Comparison of ENCODE assay signal across 9 cellular contexts in genomic region chr1:76154213-76154956, GRCh38.
A peak's percentile ranks its signal among the peaks of the same experiment; 100 is the strongest.
DNase-seq lines count a peak whose midpoint lies in the region; ATAC-seq lines count a peak whose summit lies in the region.
"Had no signal": no experiment of that assay in that cellular context is flagged by ENCODE, and none has a peak within 500 bp of the region (broad histone marks: within the 10 kb centered on the region; RNA-seq: fewer than 3 reads in every experiment).

No MANE protein-coding gene starts in this region.

- H3K27me3 Mint-ChIP-seq in CD4-positive, CD25-positive, alpha-beta regulatory T cell = no peaks in the 10 kb centered on the region

- H3K9me3 Mint-ChIP-seq in CD4-positive, CD25-positive, alpha-beta regulatory T cell = no peaks in the 10 kb centered on the region

- H3K36me3 Mint-ChIP-seq in CD4-positive, CD25-positive, alpha-beta regulatory T cell = no peaks in the 10 kb centered on the region

- peaks cover 3 to 13% (median 6%) of the 10 kb centered on the region in 4 donors for H3K4me1 Mint-ChIP-seq in CD4-positive, CD25-positive, alpha-beta regulatory T cell

- H3K27me3 ChIP-seq in CD4-positive, CD25-positive, alpha-beta regulatory T cell (ENCODE audit: control insufficient read depth, insufficient read depth, low read length) = no peaks in the 10 kb centered on the region

- H3K36me3 ChIP-seq in CD4-positive, CD25-positive, alpha-beta regulatory T cell (ENCODE audit: control insufficient read depth, insufficient read depth, low read length) = no peaks in the 10 kb centered on the region

- peak overlapping the region; percentile 92 for H3K4me3 ChIP-seq in CD4-positive, CD25-positive, alpha-beta regulatory T cell (ENCODE audit: low read depth, low read length)

- peak overlapping the region; percentile 50 to 93 (median 75) for H3K27ac Mint-ChIP-seq in CD4-positive, CD25-positive, alpha-beta regulatory T cell

- no peaks in the 10 kb centered on the region for H3K9me3 ChIP-seq in CD4-positive, CD25-positive, alpha-beta regulatory T cell (ENCODE audit: control insufficient read depth in 2 of 2, low read length in 2 of 2)

- H3K4me1 ChIP-seq in CD4-positive, CD25-positive, alpha-beta regulatory T cell (ENCODE audit: control insufficient read depth, insufficient read depth, low read length, poor library complexity, severe bottlenecking) = peaks cover 8% of the 10 kb centered on the region

- peak; percentile 83 to 87 for ATAC-seq in CD4-positive, CD25-positive, alpha-beta regulatory T cell (ENCODE audit: low read depth in 2 of 2)
- peak; percentile 96 for ATAC-seq in GM19395 (IDR thresholded peaks at IDR 0.05; ENCODE audit: unreplicated experiment)
- ATAC-seq in HG03520 (IDR thresholded peaks at IDR 0.05; ENCODE audit: unreplicated experiment) = peak; percentile 94

- peak overlapping the region; percentile 46 to 92 (median 91) for H3K4me3 Mint-ChIP-seq in CD4-positive, CD25-positive, alpha-beta regulatory T cell

- H3K27ac ChIP-seq in CD4-positive, CD25-positive, alpha-beta regulatory T cell (ENCODE audit: insufficient read depth, low read length, poor library complexity, severe bottlenecking) = peak overlapping the region; percentile 39
- H3K27ac ChIP-seq: epithelial cell of prostate had no signal

- peak; percentile 56 to 83 (median 78) for DNase-seq in CD4-positive, CD25-positive, alpha-beta regulatory T cell
- peak; percentile 63 for DNase-seq in NCI-H524 treated with DMSO at 0.1 percent for 48 hours (lab: John Stamatoyannopoulos, UW)
- peak; percentile 78 to 83 for DNase-seq in activated CD4-positive, alpha-beta T cell treated with anti-CD3 and anti-CD28 coated beads, Interleukin-2, amount 50 U/mL, for 48 hours
- peak; percentile 85 for DNase-seq in ecto neural progenitor cell (ENCODE audit: low spot score)
- DNase-seq in lung microvascular endothelial cell (ENCODE audit: low read depth in 2 of 2) = peak; percentile 80 to 82
- DNase-seq in stimulated activated CD4-positive, alpha-beta T cell treated with anti-CD3 and anti-CD28 coated beads, TNF-alpha, amount 100 ng/mL, for 48 hours (ENCODE audit: low read depth in 3 of 3) = peak; percentile 63 to 74 (median 65)

Comparison
In these comparisons a context has a peak if more than half of its experiments do, and no peak if none do; other contexts are left out.
1. Peak in every context shown above with its lines: DNase-seq, ATAC-seq, H3K4me3 ChIP-seq and H3K27ac ChIP-seq.